In genomic region chr7:116800594-116800993, GRCh38 we compare ENCODE assay signal across 1 cellular context.
TF ChIP-seq lines count a peak whose summit lies in the region.

No MANE protein-coding gene starts in this region.

TF ChIP-seq in A549, 52 proteins besides CTCF, POLR2A, EP300 and RAD21 (continued from another document):
- TF ChIP-seq REST (IDR thresholded peaks at IDR 0.05) = no peak
- TF ChIP-seq HEYL (CRISPR knock-in tag; IDR thresholded peaks at IDR 0.05) = no peak
- TF ChIP-seq CBX8 (IDR thresholded peaks at IDR 0.05) = no peak
- no peak for TF ChIP-seq USF2 (IDR thresholded peaks at IDR 0.05)
- TF ChIP-seq MAZ (IDR thresholded peaks at IDR 0.05; ENCODE audit: borderline replicate concordance, low read depth, low read length) = no peak
- no peak for TF ChIP-seq ZNF302 (CRISPR knock-in tag; IDR thresholded peaks at IDR 0.05)
- no peak for TF ChIP-seq JUNB (IDR thresholded peaks at IDR 0.05)
